ENCODE assay signal across 24 cellular contexts in genomic region chr5:135045488-135045887, GRCh38. TPM values are rescaled to one million over a fixed set of nuclear protein-coding genes. Genes with fewer than 3 reads are reported as not detected.
"Had no signal": no experiment of that assay in that cellular context is flagged by ENCODE, and none has a peak within 500 bp of the region (broad histone marks: within the 10 kb centered on the region; RNA-seq: fewer than 3 reads in every experiment).

No MANE protein-coding gene starts in this region.

- ATAC-seq: activated T-helper 17 cell treated with anti-CD3 and anti-CD28 coated beads, Interleukin-2, amount 50 U/mL, for 72 hours; PC-3; T-cell had no signal

- DNase-seq: activated CD4-positive, alpha-beta memory T cell treated with anti-CD3 and anti-CD28 coated beads, Interleukin-2, amount 10 ng/mL, durations not matched to agents 7 days and 5 days; activated CD4-positive, alpha-beta T cell treated with anti-CD3 and anti-CD28 coated beads, Interleukin-2, amount 10 ng/mL, durations not matched to agents 7 days and 5 days; activated CD4-positive, CD25-positive, alpha-beta regulatory T cell; activated gamma-delta T cell; activated naive CD4-positive, alpha-beta T cell treated with anti-CD3 and anti-CD28 coated beads for 36 hours; activated T-cell treated with anti-CD3 and anti-CD28 coated beads for 4 hours; activated T-cell treated with anti-CD3 and anti-CD28 coated beads, Interleukin-2, amount 50 U/mL, for 48 hours; Kasumi-1; NCI-H1048; NCI-H1930; NCI-H2171; NCI-H2227 treated with DMSO at 0.1 percent for 48 hours; NCI-H446 treated with DMSO at 0.1 percent for 48 hours; NCI-H524 treated with DMSO at 0.1 percent for 48 hours; NCI-H774; PC-3; SIG-M5; T-cell; T-helper 2 cell; T1000 had no signal

- FAIRE-seq: astrocyte, RCC 7860 had no signal

- H3K27ac ChIP-seq: VCaP had no signal

RNA-seq across cellular contexts. Expression of gene PITX1, which starts 11.5 kb away (rescaled TPM):
- total RNA-seq: activated CD4-positive, alpha-beta T cell treated with anti-CD3 and anti-CD28 coated beads, Interleukin-2, amount 10 ng/mL, durations not matched to agents 7 days and 5 days; activated T-helper 17 cell treated with anti-CD3 and anti-CD28 coated beads, Interleukin-2, amount 50 U/mL, for 72 hours had no signal
